ENCODE assay signal across 29 cellular contexts in the genomic region with DNA sequence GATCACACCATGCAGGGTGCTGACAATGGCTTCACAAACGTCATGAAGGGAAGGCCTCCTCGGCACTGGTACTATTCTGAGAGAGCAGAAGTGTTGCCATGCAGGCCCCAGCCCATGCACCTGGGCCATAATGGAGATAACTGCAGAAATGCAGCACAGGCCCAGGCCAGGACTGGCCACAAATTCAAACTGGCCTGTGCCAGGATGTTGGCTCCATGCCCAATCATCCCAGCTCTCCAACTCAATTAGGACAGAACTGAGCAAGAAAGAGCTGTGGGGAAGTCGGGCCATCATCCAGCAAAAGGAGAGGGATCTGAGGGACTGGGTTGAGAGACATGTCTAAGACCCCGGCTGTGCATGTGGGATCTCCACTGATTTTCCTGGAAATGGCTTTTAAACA. TPM values are rescaled to one million over a fixed set of nuclear protein-coding genes. Genes with fewer than 3 reads are reported as not detected.
"Had no signal": no experiment of that assay in that cellular context is flagged by ENCODE, and none has a peak within 500 bp of the region (broad histone marks: within the 10 kb centered on the region; RNA-seq: fewer than 3 reads in every experiment).

No MANE protein-coding gene starts in this region.

- H3K27me3 ChIP-seq: neural progenitor cell, neutrophil, ovary, testis, thyroid gland, transverse colon, upper lobe of left lung, vagina had no signal

- H3K27me3 Mint-ChIP-seq: naive B cell, progenitor cell of endocrine pancreas had no signal

- H3K9me3 ChIP-seq: neutrophil, ovary, testis, thyroid gland, vagina had no signal

- H3K36me3 ChIP-seq: left ventricle myocardium inferior, neural progenitor cell, neutrophil, ovary, spleen, stomach, thyroid gland, transverse colon, upper lobe of left lung, vagina had no signal

- H3K9ac ChIP-seq: neural progenitor cell had no signal

- H3K4me3 Mint-ChIP-seq: immature natural killer cell; mesothelial cell of epicardium; naive B cell; natural killer cell; nephron progenitor cell; neural progenitor cell; stimulated activated naive B cell treated with anti-CD40 and anti-IgM and Interleukin-4, amounts not matched to agents 10 μg/mL and 1 μg/mL and 100 μg/mL, for 72 hours had no signal

- H3K4me1 Mint-ChIP-seq: immature natural killer cell; mesothelial cell of epicardium; naive B cell; natural killer cell; stimulated activated naive B cell treated with anti-CD40 and anti-IgM and Interleukin-4, amounts not matched to agents 10 μg/mL and 1 μg/mL and 100 μg/mL, for 72 hours had no signal

- H2AFZ ChIP-seq: neural progenitor cell had no signal

- H3K4me2 ChIP-seq: neural progenitor cell had no signal

- H3K27ac Mint-ChIP-seq: immature natural killer cell; mesothelial cell of epicardium; naive B cell; natural killer cell; nephron progenitor cell; neural progenitor cell; progenitor cell of endocrine pancreas; stimulated activated naive B cell treated with anti-CD40 and anti-IgM and Interleukin-4, amounts not matched to agents 10 μg/mL and 1 μg/mL and 100 μg/mL, for 72 hours had no signal

- DNase-seq: immature natural killer cell; left ventricle myocardium inferior; naive B cell; natural killer cell; nephron progenitor cell; occipital lobe; ovary; right cardiac atrium; spleen; stimulated activated CD4-positive, alpha-beta T cell treated with anti-CD3 and anti-CD28 coated beads, Interleukin-4, amount 100 ng/mL, for 24 hours; stimulated activated naive B cell treated with anti-CD40 and anti-IgM and Interleukin-4, amounts not matched to agents 10 μg/mL and 1 μg/mL and 100 μg/mL, for 72 hours; stimulated activated naive CD8-positive, alpha-beta T cell treated with anti-CD3 and anti-CD28 coated beads, Interleukin-15, Interleukin-2, amounts not matched to agents 100 U/mL and 50 U/mL, for 24 hours; stomach; testis; thyroid gland; transverse colon had no signal

- H3K27ac ChIP-seq: left ventricle myocardium inferior, neural progenitor cell, neutrophil, ovary, skin epidermis, spleen, stomach, testis, thyroid gland, transverse colon, upper lobe of left lung, vagina had no signal

- ATAC-seq: sciatic nerve; stimulated activated naive CD8-positive, alpha-beta T cell treated with anti-CD3 and anti-CD28 coated beads, Interleukin-15, Interleukin-2, amounts not matched to agents 100 U/mL and 50 U/mL, for 24 hours had no signal

- FAIRE-seq: islet of Langerhans, kidney had no signal

- H3K4me1 ChIP-seq: left ventricle myocardium inferior, neural progenitor cell, spleen, stomach, thyroid gland, transverse colon, upper lobe of left lung, vagina had no signal

- H3K36me3 Mint-ChIP-seq: mesothelial cell of epicardium; naive B cell; neural progenitor cell; stimulated activated naive B cell treated with anti-CD40 and anti-IgM and Interleukin-4, amounts not matched to agents 10 μg/mL and 1 μg/mL and 100 μg/mL, for 72 hours had no signal

- H3K4me3 ChIP-seq: left ventricle myocardium inferior, lung, neural progenitor cell, ovary, skin epidermis, spleen, stomach, testis, thyroid gland, transverse colon, upper lobe of left lung, vagina had no signal

RNA-seq across cellular contexts. Expression of a gene that starts 48.9 kb away (rescaled TPM):
- total RNA-seq: mononuclear cell, natural killer cell, pulmonary artery endothelial cell had no signal
- polyA plus RNA-seq: immature natural killer cell had no signal
